27 cellular contexts compared by ENCODE assay signal in the genomic region with DNA sequence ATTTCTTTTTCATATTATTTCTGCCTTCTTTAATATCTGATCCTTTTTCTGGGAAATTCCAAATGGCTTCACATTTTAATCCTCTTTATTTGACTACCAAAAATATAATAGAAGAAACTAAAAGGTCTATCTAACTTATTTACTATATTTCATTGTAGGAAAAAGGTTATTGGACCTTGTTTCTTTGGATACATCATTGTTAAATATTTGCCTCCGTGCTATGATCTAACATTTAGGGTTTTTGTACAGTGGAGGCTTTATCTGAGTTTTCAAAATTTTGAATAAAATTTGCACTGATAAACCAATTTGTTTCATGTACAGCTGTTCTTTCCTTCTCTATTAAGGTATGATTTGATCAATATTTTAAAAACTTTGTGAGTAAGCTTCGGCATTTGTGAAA.
"Had no signal": no experiment of that assay in that cellular context is flagged by ENCODE, and none has a peak within 500 bp of the region (broad histone marks: within the 10 kb centered on the region; RNA-seq: fewer than 3 reads in every experiment).

No MANE protein-coding gene starts in this region.

- ATAC-seq: stimulated activated effector memory CD8-positive, alpha-beta T cell treated with anti-CD3 and anti-CD28 coated beads, Interleukin-12 subunit alpha, Interleukin-12 subunit beta, amount 100 ng/mL, for 72 hours; stimulated activated memory B cell treated with anti-CD40 and anti-IgM and Interleukin-4, amounts not matched to agents 10 μg/mL and 1 μg/mL and 100 μg/mL, for 72 hours; stimulated activated naive B cell treated with anti-CD40 and anti-IgM and Interleukin-4, amounts not matched to agents 10 μg/mL and 1 μg/mL and 100 μg/mL, for 72 hours; stimulated activated naive CD8-positive, alpha-beta T cell treated with anti-CD3 and anti-CD28 coated beads, Interleukin-15, amount 100 ng/mL, for 72 hours; stimulated activated naive CD8-positive, alpha-beta T cell treated with anti-CD3 and anti-CD28 coated beads, Interleukin-15, Interleukin-2, amounts not matched to agents 100 U/mL and 50 U/mL, for 24 hours; upper lobe of right lung had no signal

- H3K36me3 ChIP-seq: stomach, suprapubic skin, thoracic aorta, thyroid gland, tibial artery, tibial nerve, transverse colon, upper lobe of left lung, upper lobe of right lung, uterus, vagina had no signal

- FAIRE-seq: urothelium cell line had no signal

- H3K27me3 ChIP-seq: stomach, suprapubic skin, testis, thyroid gland, tibial artery, tibial nerve, transverse colon, upper lobe of left lung, upper lobe of right lung, uterus, vagina had no signal

- H3K27ac ChIP-seq: stomach, suprapubic skin, testis, thoracic aorta, thyroid gland, tibial artery, tibial nerve, transverse colon, upper lobe of left lung, upper lobe of right lung, uterus, vagina had no signal

- H3K4me1 ChIP-seq: stomach, suprapubic skin, testis, thyroid gland, tibial artery, tibial nerve, transverse colon, upper lobe of left lung, upper lobe of right lung, uterus, vagina had no signal

- H3K9me3 ChIP-seq: suprapubic skin, testis, thoracic aorta, thyroid gland, tibial artery, tibial nerve, transverse colon, upper lobe of left lung, upper lobe of right lung, uterus, vagina had no signal

- DNase-seq: stimulated activated CD4-positive, alpha-beta T cell treated with anti-CD3 and anti-CD28 coated beads, Interleukin-2, amount 100 ng/mL, for 48 hours; stimulated activated CD4-positive, alpha-beta T cell treated with anti-CD3 and anti-CD28 coated beads, Interleukin-4, amount 100 ng/mL, for 1 hour; stimulated activated CD4-positive, alpha-beta T cell treated with anti-CD3 and anti-CD28 coated beads, Interleukin-4, amount 100 ng/mL, for 24 hours; stimulated activated CD4-positive, alpha-beta T cell treated with anti-CD3 and anti-CD28 coated beads, Interleukin-4, amount 100 ng/mL, for 4 hours; stimulated activated CD8-positive, alpha-beta memory T cell treated with anti-CD3 and anti-CD28 coated beads, Interleukin-4, amount 100 ng/mL, for 48 hours; stimulated activated naive B cell treated with anti-CD40 and anti-IgM and Interleukin-4, amounts not matched to agents 10 μg/mL and 1 μg/mL and 100 μg/mL, for 72 hours; stimulated activated naive CD4-positive, alpha-beta T cell; stimulated activated naive CD4-positive, alpha-beta T cell treated with Interleukin-2 at 50 U/mL for 16 hours; stimulated activated naive CD8-positive, alpha-beta T cell treated with anti-CD3 and anti-CD28 coated beads, Interleukin-15, amount 100 ng/mL, for 72 hours; stimulated activated naive CD8-positive, alpha-beta T cell treated with anti-CD3 and anti-CD28 coated beads, Interleukin-15, Interleukin-2, amounts not matched to agents 100 U/mL and 50 U/mL, for 24 hours; stomach; substantia nigra; thyroid gland; tibial artery; transverse colon; trophoblast cell; upper lobe of left lung; upper lobe of right lung; uterus had no signal

- H3K4me3 ChIP-seq: stomach, suprapubic skin, testis, thoracic aorta, thyroid gland, tibial artery, tibial nerve, transverse colon, upper lobe of left lung, upper lobe of right lung, uterus, vagina had no signal
